Comparison of ENCODE assay signal across 8 cellular contexts in genomic region chr10:132443605-132443997, GRCh38. TPM values are rescaled to one million over a fixed set of nuclear protein-coding genes. Genes with fewer than 3 reads are reported as not detected.
DNase-seq lines count a peak whose midpoint lies in the region; ATAC-seq, FAIRE-seq and TF ChIP-seq lines count a peak whose summit lies in the region.

No MANE protein-coding gene starts in this region.

- peaks cover 52% of the 10 kb centered on the region for H3K4me1 Mint-ChIP-seq in nephron progenitor cell

- no peak overlapping the region for H3K4me3 Mint-ChIP-seq in nephron progenitor cell

- no peak overlapping the region for H3K27ac Mint-ChIP-seq in nephron progenitor cell

- H3K4me3 ChIP-seq in cardiac muscle cell (no peak overlapping the region), mucosa of descending colon (no peak overlapping the region), H7 (ENCODE audit: insufficient read depth, low read depth, low read length) (no peak overlapping the region)

- no peaks in the 10 kb centered on the region for H3K36me3 ChIP-seq in cardiac muscle cell
- no peaks in the 10 kb centered on the region for H3K36me3 ChIP-seq in mucosa of descending colon (ENCODE audit: low read depth)
- no peaks in the 10 kb centered on the region for H3K36me3 ChIP-seq in H7 (replicated peaks; ENCODE audit: control insufficient read depth, insufficient read depth, low read length)

- DNase-seq in cardiac muscle cell (ENCODE audit: low read depth in 1 of 2, low spot score in 1 of 2) (peak in 1 of 2 donors; percentile 50), left cardiac atrium (no peak), SKM-1 treated with dmso at 0.1 percent for 144 hours (lab: John Stamatoyannopoulos, UW; ENCODE audit: unreplicated experiment) (peak; percentile 51), mucosa of descending colon (peak; percentile 54 to 78 (median 63)), urothelium cell line (ENCODE audit: low spot score) (peak; percentile 55), nephron progenitor cell (no peak), H7 (no peak)
- DNase-seq in activated naive CD4-positive, alpha-beta T cell treated with Interleukin-2 at 50 U/mL for 16 hours = peak; percentile 75

- ATAC-seq in left cardiac atrium (no peak), mucosa of descending colon (no peak)

- H3K36me3 Mint-ChIP-seq in nephron progenitor cell (ENCODE audit: low read depth) = no peaks in the 10 kb centered on the region

- no peak for FAIRE-seq in urothelium cell line (lab: Jason Lieb, UNC)

- TF ChIP-seq CTCF in cardiac muscle cell (IDR thresholded peaks at IDR 0.05; ENCODE audit: low read depth, low read length) (peak; percentile 53), mucosa of descending colon (IDR thresholded peaks at IDR 0.05) (no peak), nephron progenitor cell (IDR thresholded peaks at IDR 0.05) (no peak)

- no peaks in the 10 kb centered on the region for H3K9me3 ChIP-seq in cardiac muscle cell (ENCODE audit: low read depth)
- H3K9me3 ChIP-seq in mucosa of descending colon = no peaks in the 10 kb centered on the region

- H3K27me3 Mint-ChIP-seq in nephron progenitor cell (ENCODE audit: low read depth, poor library complexity) = peaks cover 9% of the 10 kb centered on the region

- H3K4me1 ChIP-seq in cardiac muscle cell (ENCODE audit: low read depth) (peaks cover 20% of the 10 kb centered on the region), mucosa of descending colon (ENCODE audit: low read depth) (peaks cover 23% of the 10 kb centered on the region)

- no peak overlapping the region for H3K27ac ChIP-seq in cardiac muscle cell

- H3K27me3 ChIP-seq in cardiac muscle cell = no peaks in the 10 kb centered on the region
- H3K27me3 ChIP-seq in H7 (ENCODE audit: control insufficient read depth, insufficient read depth, low read length) = no peaks in the 10 kb centered on the region

- no peaks in the 10 kb centered on the region for H3K9me3 Mint-ChIP-seq in nephron progenitor cell

- intact Hi-C loops in left cardiac atrium (cut with DNase I) = loop anchor here in 1 of 2 donors (10.0 kb wide), 1 partner anchor 219 kb away; no protein-coding TSS in a partner anchor
- intact Hi-C loops in mucosa of descending colon (cut with DNase I, micrococcal nuclease) = no loop called here

RNA-seq across cellular contexts. Expression of gene PWWP2B, which starts 46.6 kb away (rescaled TPM):
- total RNA-seq in cardiac muscle cell (28.3 and 35.7 TPM in 2 replicates), left cardiac atrium (10 to 100 TPM; 11.8 to 12.7 TPM), mucosa of descending colon (10 to 100 TPM; 37.7 to 55.6 (median 41.7) TPM)
- polyA plus RNA-seq in cardiac muscle cell = 11.7 and 11.8 TPM in 2 replicates
- total RNA-seq in H7 (2014; rRNA removed; shearing (Covaris generic)) = 14.3 and 15.3 TPM in 2 replicates

Comparison
In these comparisons a context has a peak if more than half of its experiments do, and no peak if none do; other contexts are left out.
1. DNase-seq: peak in SKM-1 treated with dmso at 0.1 percent for 144 hours (single experiment), activated naive CD4-positive, alpha-beta T cell treated with Interleukin-2 at 50 U/mL for 16 hours (single experiment), mucosa of descending colon (3 of 3) and urothelium cell line (single experiment); none in left cardiac atrium (single experiment), nephron progenitor cell (single experiment) and H7 (single experiment).